8 cellular contexts compared by ENCODE assay signal in genomic region chr2:127701651-127702394, GRCh38. TPM values are rescaled to one million over a fixed set of nuclear protein-coding genes. Genes with fewer than 3 reads are reported as not detected.
DNase-seq lines count a peak whose midpoint lies in the region; ATAC-seq and TF ChIP-seq lines count a peak whose summit lies in the region.

No MANE protein-coding gene starts in this region.

- H3K9me3 ChIP-seq in breast epithelium, result no peaks in the 10 kb centered on the region

- H3K4me1 ChIP-seq in breast epithelium, result no peaks in the 10 kb centered on the region

- H3K27me3 ChIP-seq in breast epithelium, result no peaks in the 10 kb centered on the region

- no peaks in the 10 kb centered on the region for H3K36me3 ChIP-seq in breast epithelium

- DNase-seq in 8988T (peak; percentile 70), NCI-H2107 treated with DMSO at 0.1 percent for 48 hours (lab: John Stamatoyannopoulos, UW; ENCODE audit: unreplicated experiment) (peak; percentile 16), breast epithelium (ENCODE audit: low spot score in 2 of 2) (peak; percentile 51 to 76), inferior parietal cortex (ENCODE audit: extremely low spot score) (peak; percentile 38)
- peak; percentile 54 to 56 for DNase-seq in stimulated activated CD4-positive, alpha-beta T cell treated with anti-CD3 and anti-CD28 coated beads, Interleukin-12 subunit alpha, Interleukin-12 subunit beta, amount 100 ng/mL, for 24 hours (ENCODE audit: low read depth in 2 of 2)

- peak; percentile 40 for ATAC-seq in GM18517 (IDR thresholded peaks at IDR 0.05; ENCODE audit: unreplicated experiment)
- ATAC-seq in HG03025 (IDR thresholded peaks at IDR 0.05; ENCODE audit: low FRiP score, unreplicated experiment), result peak; percentile 43

- TF ChIP-seq POLR2A in breast epithelium (IDR thresholded peaks at IDR 0.05), result no peak

- intact Hi-C loops in breast epithelium (cut with DNase I; ENCODE audit: low total_unique reads), result no loop called here

- TF ChIP-seq CTCF in VCaP (conservative IDR thresholded peaks at IDR 0.05) (peak; percentile 33), breast epithelium (IDR thresholded peaks at IDR 0.05) (peak in 2 of 3 donors; percentile 43 to 52)

- peak overlapping the region; percentile 63 to 96 (median 79) for H3K4me3 ChIP-seq in breast epithelium

- H3K27ac ChIP-seq in VCaP (peak overlapping the region; percentile 98), breast epithelium (peak overlapping the region; percentile 94 to 99)

RNA-seq across cellular contexts. Expression of gene SFT2D3, which starts 0.5 kb away (rescaled TPM):
- total RNA-seq in breast epithelium, result 10 to 100 TPM in 2 of 3 donors, 1 to 10 TPM in 1; 9.8 to 12.3 (median 10.9) TPM

RNA-seq across cellular contexts. Expression of gene LIMS2, which starts 26.5 kb away (rescaled TPM):
- total RNA-seq in breast epithelium, result 10 to 100 TPM in 2 of 3 donors, 1 to 10 TPM in 1; 9.5 to 27.9 (median 19.4) TPM

RNA-seq across cellular contexts. Expression of gene GPR17, which starts 55.9 kb away (rescaled TPM):
- not detected for total RNA-seq in breast epithelium

Comparison
In these comparisons a context has a peak if more than half of its experiments do, and no peak if none do; other contexts are left out.
1. Peak in every context shown above with its lines: DNase-seq, ATAC-seq, H3K4me3 ChIP-seq and H3K27ac ChIP-seq.
2. DNase-seq: peak in every context shown above with its lines; median percentile 70 in 8988T; 64 in breast epithelium; 55 in stimulated activated CD4-positive, alpha-beta T cell treated with anti-CD3 and anti-CD28 coated beads, Interleukin-12 subunit alpha, Interleukin-12 subunit beta, amount 100 ng/mL, for 24 hours; 38 in inferior parietal cortex; 16 in NCI-H2107 treated with DMSO at 0.1 percent for 48 hours.